In genomic region chr2:31020713-31021112, GRCh38 we compare ENCODE assay signal across 36 cellular contexts.
"Had no signal": no experiment of that assay in that cellular context is flagged by ENCODE, and none has a peak within 500 bp of the region (broad histone marks: within the 10 kb centered on the region; RNA-seq: fewer than 3 reads in every experiment).

No MANE protein-coding gene starts in this region.

- H3K36me3 ChIP-seq: adrenal gland, breast epithelium, cardiac muscle cell, colonic mucosa had no signal

- H3K27me3 Mint-ChIP-seq: activated CD4-positive, alpha-beta memory T cell treated with anti-CD3 and anti-CD28 coated beads for 36 hours; activated CD4-positive, alpha-beta T cell treated with anti-CD3 and anti-CD28 coated beads for 36 hours; activated CD4-positive, alpha-beta T cell treated with anti-CD3 and anti-CD28 coated beads, Interleukin-2, amount 10 ng/mL, durations not matched to agents 24 days and 14 days; activated CD8-positive, alpha-beta memory T cell treated with anti-CD3 and anti-CD28 coated beads, Interleukin-2, amount 10 ng/mL, durations not matched to agents 7 days and 5 days; activated naive CD4-positive, alpha-beta T cell treated with anti-CD3 and anti-CD28 coated beads, Interleukin-2, amount 50 U/mL, for 24 hours; activated naive CD8-positive, alpha-beta T cell treated with anti-CD3 and anti-CD28 coated beads for 36 hours; activated naive CD8-positive, alpha-beta T cell treated with anti-CD3 and anti-CD28 coated beads, Interleukin-2, amount 50 U/mL, for 24 hours; dendritic cell treated with granulocyte-macrophage colony-stimulating factor and Interleukin-4, amounts not matched to agents 40 ng/mL and 50 ng/mL, for 4 days had no signal

- DNase-seq: activated CD4-positive, alpha-beta memory T cell treated with anti-CD3 and anti-CD28 coated beads for 36 hours; activated CD4-positive, alpha-beta T cell treated with anti-CD3 and anti-CD28 coated beads for 36 hours; activated CD4-positive, alpha-beta T cell treated with anti-CD3 and anti-CD28 coated beads, Interleukin-2, amount 10 ng/mL, durations not matched to agents 24 days and 14 days; activated CD4-positive, CD25-positive, alpha-beta regulatory T cell; activated CD4-positive, CD25-positive, alpha-beta regulatory T cell treated with anti-CD3 and anti-CD28 coated beads, Interleukin-2, amount 50 U/mL, for 72 hours; activated CD8-positive, alpha-beta memory T cell treated with anti-CD3 and anti-CD28 coated beads, Interleukin-2, amount 10 ng/mL, durations not matched to agents 7 days and 5 days; activated CD8-positive, alpha-beta memory T cell treated with anti-CD3 and anti-CD28 coated beads, Interleukin-2, amount 50 U/mL, for 4 hours; activated CD8-positive, alpha-beta T cell treated with anti-CD3 and anti-CD28 coated beads, Interleukin-2, amount 10 ng/mL, durations not matched to agents 7 days and 5 days; activated effector memory CD4-positive, alpha-beta T cell treated with anti-CD3 and anti-CD28 coated beads, Interleukin-2, amount 50 U/mL, for 16 hours; activated naive CD4-positive, alpha-beta T cell treated with anti-CD3 and anti-CD28 coated beads for 36 hours; activated naive CD8-positive, alpha-beta T cell treated with anti-CD3 and anti-CD28 coated beads for 36 hours; activated naive CD8-positive, alpha-beta T cell treated with anti-CD3 and anti-CD28 coated beads, Interleukin-2, amount 50 U/mL, for 24 hours; activated T-cell treated with anti-CD3 and anti-CD28 coated beads, Interleukin-2, amount 50 U/mL, for 1 hour; activated T-cell treated with anti-CD3 and anti-CD28 coated beads, Interleukin-2, amount 50 U/mL, for 48 hours; adrenal gland; aorta; body of pancreas; central memory CD4-positive, alpha-beta T cell; cerebellar nuclear complex; colonic mucosa; dorsolateral prefrontal cortex; effector memory CD4-positive, alpha-beta T cell; endodermal cell; foreskin fibroblast; head of caudate nucleus; T-helper 1 cell; T-helper 17 cell; T1000 had no signal

- H3K27ac Mint-ChIP-seq: activated CD4-positive, alpha-beta memory T cell treated with anti-CD3 and anti-CD28 coated beads for 36 hours; activated CD4-positive, alpha-beta T cell treated with anti-CD3 and anti-CD28 coated beads for 36 hours; activated CD4-positive, alpha-beta T cell treated with anti-CD3 and anti-CD28 coated beads, Interleukin-2, amount 10 ng/mL, durations not matched to agents 24 days and 14 days; activated CD8-positive, alpha-beta memory T cell treated with anti-CD3 and anti-CD28 coated beads, Interleukin-2, amount 10 ng/mL, durations not matched to agents 7 days and 5 days; activated CD8-positive, alpha-beta T cell treated with anti-CD3 and anti-CD28 coated beads, Interleukin-2, amount 10 ng/mL, durations not matched to agents 7 days and 5 days; activated naive CD4-positive, alpha-beta T cell treated with anti-CD3 and anti-CD28 coated beads for 36 hours; activated naive CD4-positive, alpha-beta T cell treated with anti-CD3 and anti-CD28 coated beads, Interleukin-2, amount 50 U/mL, for 24 hours; activated naive CD8-positive, alpha-beta T cell treated with anti-CD3 and anti-CD28 coated beads for 36 hours; activated naive CD8-positive, alpha-beta T cell treated with anti-CD3 and anti-CD28 coated beads, Interleukin-2, amount 50 U/mL, for 24 hours; activated T-helper 1 cell treated with anti-CD3 and anti-CD28 coated beads, Interleukin-12 subunit alpha, Interleukin-12 subunit beta, Interleukin-2, Interleukin-4 antibody, amounts not matched to agents 30 ng/mL and 10 ng/mL and 1 ng/mL, durations not matched to agents 14 hours and 24 hours and 36 hours; activated T-helper 2 cell treated with anti-CD3 and anti-CD28 coated beads, Interferon-gamma antibody, Interleukin-2, Interleukin-4, amounts not matched to agents 10 μg/mL and 5 μg/mL and 100 μg/mL, durations not matched to agents 14 hours and 24 hours and 36 hours; dendritic cell treated with granulocyte-macrophage colony-stimulating factor and Interleukin-4, amounts not matched to agents 40 ng/mL and 50 ng/mL, for 4 days; endodermal cell; T-helper 17 cell; T-helper 2 cell treated with Interferon-gamma antibody and Interleukin-4, amounts not matched to agents 5 μg/mL and 100 μg/mL, for 36 hours had no signal

- H3K27me3 ChIP-seq: adrenal gland, body of pancreas, breast epithelium, cardiac muscle cell, colonic mucosa, dorsolateral prefrontal cortex had no signal

- ATAC-seq: activated CD4-positive, alpha-beta T cell treated with anti-CD3 and anti-CD28 coated beads for 36 hours; activated CD8-positive, alpha-beta memory T cell treated with anti-CD3 and anti-CD28 coated beads, Interleukin-2, amount 10 ng/mL, durations not matched to agents 7 days and 5 days; activated CD8-positive, alpha-beta T cell treated with anti-CD3 and anti-CD28 coated beads, Interleukin-2, amount 10 ng/mL, durations not matched to agents 7 days and 5 days; activated naive CD8-positive, alpha-beta T cell treated with anti-CD3 and anti-CD28 coated beads, Interleukin-2, amount 50 U/mL, for 24 hours; body of pancreas; esophagus mucosa; T-helper 17 cell had no signal

- H3K4me3 ChIP-seq: adrenal gland, body of pancreas, breast epithelium, cardiac muscle cell, colonic mucosa, dorsolateral prefrontal cortex had no signal

- H3K4me1 ChIP-seq: adrenal gland, body of pancreas, breast epithelium, colonic mucosa had no signal

- H3K27ac ChIP-seq: adrenal gland, body of pancreas, breast epithelium, cardiac muscle cell, colonic mucosa, dorsolateral prefrontal cortex had no signal

- H3K4me3 Mint-ChIP-seq: activated CD4-positive, alpha-beta memory T cell treated with anti-CD3 and anti-CD28 coated beads for 36 hours; activated CD4-positive, alpha-beta T cell treated with anti-CD3 and anti-CD28 coated beads for 36 hours; activated CD4-positive, alpha-beta T cell treated with anti-CD3 and anti-CD28 coated beads, Interleukin-2, amount 10 ng/mL, durations not matched to agents 24 days and 14 days; activated CD8-positive, alpha-beta memory T cell treated with anti-CD3 and anti-CD28 coated beads, Interleukin-2, amount 10 ng/mL, durations not matched to agents 7 days and 5 days; activated CD8-positive, alpha-beta T cell treated with anti-CD3 and anti-CD28 coated beads, Interleukin-2, amount 10 ng/mL, durations not matched to agents 7 days and 5 days; activated naive CD4-positive, alpha-beta T cell treated with anti-CD3 and anti-CD28 coated beads for 36 hours; activated naive CD4-positive, alpha-beta T cell treated with anti-CD3 and anti-CD28 coated beads, Interleukin-2, amount 50 U/mL, for 24 hours; activated naive CD8-positive, alpha-beta T cell treated with anti-CD3 and anti-CD28 coated beads for 36 hours; activated naive CD8-positive, alpha-beta T cell treated with anti-CD3 and anti-CD28 coated beads, Interleukin-2, amount 50 U/mL, for 24 hours; activated T-helper 1 cell treated with anti-CD3 and anti-CD28 coated beads, Interleukin-12 subunit alpha, Interleukin-12 subunit beta, Interleukin-2, Interleukin-4 antibody, amounts not matched to agents 30 ng/mL and 10 ng/mL and 1 ng/mL, durations not matched to agents 14 hours and 24 hours and 36 hours; dendritic cell treated with granulocyte-macrophage colony-stimulating factor and Interleukin-4, amounts not matched to agents 40 ng/mL and 50 ng/mL, for 4 days; endodermal cell; T-helper 17 cell; T-helper 2 cell treated with Interferon-gamma antibody and Interleukin-4, amounts not matched to agents 5 μg/mL and 100 μg/mL, for 36 hours had no signal

- H3K9me3 ChIP-seq: adrenal gland, body of pancreas, breast epithelium, colonic mucosa had no signal

- H3K36me3 Mint-ChIP-seq: activated CD4-positive, alpha-beta memory T cell treated with anti-CD3 and anti-CD28 coated beads for 36 hours; activated CD8-positive, alpha-beta memory T cell treated with anti-CD3 and anti-CD28 coated beads, Interleukin-2, amount 10 ng/mL, durations not matched to agents 7 days and 5 days; activated naive CD4-positive, alpha-beta T cell treated with anti-CD3 and anti-CD28 coated beads, Interleukin-2, amount 50 U/mL, for 24 hours; activated naive CD8-positive, alpha-beta T cell treated with anti-CD3 and anti-CD28 coated beads for 36 hours had no signal

- H3K4me1 Mint-ChIP-seq: activated CD4-positive, alpha-beta T cell treated with anti-CD3 and anti-CD28 coated beads for 36 hours; activated CD4-positive, alpha-beta T cell treated with anti-CD3 and anti-CD28 coated beads, Interleukin-2, amount 10 ng/mL, durations not matched to agents 24 days and 14 days; activated CD8-positive, alpha-beta memory T cell treated with anti-CD3 and anti-CD28 coated beads, Interleukin-2, amount 10 ng/mL, durations not matched to agents 7 days and 5 days; activated naive CD4-positive, alpha-beta T cell treated with anti-CD3 and anti-CD28 coated beads, Interleukin-2, amount 50 U/mL, for 24 hours; activated naive CD8-positive, alpha-beta T cell treated with anti-CD3 and anti-CD28 coated beads for 36 hours; activated naive CD8-positive, alpha-beta T cell treated with anti-CD3 and anti-CD28 coated beads, Interleukin-2, amount 50 U/mL, for 24 hours; endodermal cell had no signal

- H3K9me3 Mint-ChIP-seq: activated CD4-positive, alpha-beta memory T cell treated with anti-CD3 and anti-CD28 coated beads for 36 hours; activated CD4-positive, alpha-beta T cell treated with anti-CD3 and anti-CD28 coated beads, Interleukin-2, amount 10 ng/mL, durations not matched to agents 24 days and 14 days; activated naive CD4-positive, alpha-beta T cell treated with anti-CD3 and anti-CD28 coated beads for 36 hours; activated naive CD4-positive, alpha-beta T cell treated with anti-CD3 and anti-CD28 coated beads, Interleukin-2, amount 50 U/mL, for 24 hours; activated naive CD8-positive, alpha-beta T cell treated with anti-CD3 and anti-CD28 coated beads for 36 hours; activated naive CD8-positive, alpha-beta T cell treated with anti-CD3 and anti-CD28 coated beads, Interleukin-2, amount 50 U/mL, for 24 hours; activated T-helper 1 cell treated with anti-CD3 and anti-CD28 coated beads, Interleukin-12 subunit alpha, Interleukin-12 subunit beta, Interleukin-2, Interleukin-4 antibody, amounts not matched to agents 30 ng/mL and 10 ng/mL and 1 ng/mL, durations not matched to agents 14 hours and 24 hours and 36 hours; activated T-helper 2 cell treated with anti-CD3 and anti-CD28 coated beads, Interferon-gamma antibody, Interleukin-2, Interleukin-4, amounts not matched to agents 10 μg/mL and 5 μg/mL and 100 μg/mL, durations not matched to agents 14 hours and 24 hours and 36 hours; dendritic cell treated with granulocyte-macrophage colony-stimulating factor and Interleukin-4, amounts not matched to agents 40 ng/mL and 50 ng/mL, for 4 days; endodermal cell; T-helper 2 cell treated with Interferon-gamma antibody and Interleukin-4, amounts not matched to agents 5 μg/mL and 100 μg/mL, for 36 hours had no signal
